In the genomic region with DNA sequence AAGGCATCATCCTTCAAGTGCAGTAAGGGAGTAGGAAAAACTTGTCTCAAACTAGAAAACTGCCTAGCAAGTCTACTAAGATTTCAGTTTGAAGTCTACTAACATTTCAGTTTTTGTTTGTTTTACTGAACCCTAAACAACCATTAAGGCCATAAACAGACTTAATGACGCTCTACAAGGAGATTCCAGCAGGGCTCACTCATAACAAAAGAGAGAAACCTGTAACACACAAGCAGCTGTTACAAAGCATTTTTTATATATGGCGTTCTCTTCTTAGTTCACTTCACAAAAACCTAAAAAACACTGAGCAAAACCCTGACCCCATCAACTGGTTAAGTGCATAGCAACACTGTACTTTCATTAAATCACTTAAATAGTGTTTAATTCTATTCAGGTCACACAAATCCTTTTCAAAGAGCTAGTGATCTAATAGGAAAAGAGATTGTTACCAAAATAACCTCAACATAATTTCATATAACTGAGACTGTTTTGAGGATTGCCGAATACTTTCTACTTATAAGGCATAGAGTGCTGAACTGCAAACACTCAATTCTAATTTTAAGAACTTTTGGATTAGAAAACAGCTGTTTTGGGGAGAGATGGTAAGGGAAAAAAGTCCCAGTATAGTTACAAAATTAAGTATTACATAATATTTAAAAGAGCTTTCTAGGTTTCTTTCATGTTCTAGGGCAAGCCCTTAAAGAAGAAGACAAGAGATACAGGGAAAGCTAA, we compare ENCODE assay signal across 8 cellular contexts. TPM values are rescaled to one million over a fixed set of nuclear protein-coding genes. Genes with fewer than 3 reads are reported as not detected.
DNase-seq lines count a peak whose midpoint lies in the region; ATAC-seq and TF ChIP-seq lines count a peak whose summit lies in the region.

No MANE protein-coding gene starts in this region.

- H3K9me3 ChIP-seq in osteoblast (ENCODE audit: low read depth, low read length): no peaks in the 10 kb centered on the region

- H3K27ac ChIP-seq in RWPE1: no peak overlapping the region
- H3K27ac ChIP-seq in osteoblast (ENCODE audit: low read depth, low read length): peak overlapping the region; percentile 68

- H2AFZ ChIP-seq in osteoblast (ENCODE audit: low read length): peak overlapping the region; percentile 89

- TF ChIP-seq CTCF in RWPE1 (conservative IDR thresholded peaks at IDR 0.05; ENCODE audit: low read depth) (no peak), epithelial cell of proximal tubule (conservative IDR thresholded peaks at IDR 0.05; ENCODE audit: low read depth, low read length) (no peak), osteoblast (IDR thresholded peaks at IDR 0.05; ENCODE audit: extremely low read depth, low read depth, low read length) (no peak)

- CTCF ChIA-PET in RWPE1 (lab: Yijun Ruan, JAX): interaction anchor here (0.5 to 0.9 kb wide), 3 partner anchors 87 to 361 kb away, joined by 3 read pairs; no protein-coding TSS in a partner anchor

- intact Hi-C loops in sciatic nerve (cut with DNase I): no loop called here

- no peak for ATAC-seq in sciatic nerve

- peaks cover 8% of the 10 kb centered on the region for H4K20me1 ChIP-seq in osteoblast (ENCODE audit: insufficient read depth, low read length)

- POLR2A ChIA-PET in RWPE1 (lab: Yijun Ruan, JAX; ENCODE audit: low non-redundant PET): no interaction called here

- H3K27me3 ChIP-seq in osteoblast (ENCODE audit: insufficient read depth, low read length): no peaks in the 10 kb centered on the region

- peaks cover 6% of the 10 kb centered on the region for H3K4me1 ChIP-seq in osteoblast (ENCODE audit: insufficient read depth, low read length)

- H3K4me2 ChIP-seq in osteoblast (ENCODE audit: insufficient read depth, low read length): peak overlapping the region; percentile 89

- H3K79me2 ChIP-seq in osteoblast (ENCODE audit: insufficient read depth, low read length): peaks cover 49% of the 10 kb centered on the region

- H3K4me3 ChIP-seq in epithelial cell of proximal tubule (ENCODE audit: low read depth, low read length) (peak overlapping the region; percentile 61), osteoblast (ENCODE audit: insufficient read depth, low read length) (peak overlapping the region; percentile 87)

- no peaks in the 10 kb centered on the region for H3K36me3 ChIP-seq in osteoblast (ENCODE audit: insufficient read depth, low read length)

- DNase-seq in SIG-M5 treated with dmso at 0.1 percent for 504 hours (lab: John Stamatoyannopoulos, UW; ENCODE audit: unreplicated experiment) (peak; percentile 55), SIG-M5 (lab: John Stamatoyannopoulos, UW) (no peak), RWPE1 (ENCODE audit: low spot score) (peak; percentile 13), epithelial cell of proximal tubule (ENCODE audit: low read depth) (no peak), osteoblast (ENCODE audit: insufficient read length, low spot score, missing footprints) (peak; percentile 61), NCI-H1417 treated with DMSO at 0.1 percent for 48 hours (lab: John Stamatoyannopoulos, UW) (no peak), sciatic nerve (ENCODE audit: low spot score) (no peak)
- DNase-seq in NK-92 treated with Interleukin-12 subunit alpha and Interleukin-12 subunit beta, amount 100 ng/mL, for 24 hours (lab: John Stamatoyannopoulos, UW): no peak

RNA-seq across cellular contexts. Expression of gene B3GALNT2, which starts 1.5 kb away (rescaled TPM):
- total RNA-seq in epithelial cell of proximal tubule: 16.5 and 33.4 TPM in 2 replicates
- 28.9 and 34.7 TPM in 2 replicates for total RNA-seq in osteoblast
- total RNA-seq in sciatic nerve: 13.0 TPM

Comparison
In these comparisons a context has a peak if more than half of its experiments do, and no peak if none do; other contexts are left out.
1. DNase-seq: peak in SIG-M5 treated with dmso at 0.1 percent for 504 hours (single experiment), RWPE1 (single experiment) and osteoblast (single experiment); none in SIG-M5 (single experiment), epithelial cell of proximal tubule (single experiment), NCI-H1417 treated with DMSO at 0.1 percent for 48 hours (single experiment), sciatic nerve (single experiment) and NK-92 treated with Interleukin-12 subunit alpha and Interleukin-12 subunit beta, amount 100 ng/mL, for 24 hours (single experiment).